Comparison of ENCODE assay signal across 8 cellular contexts in genomic region chr10:93352638-93353383, GRCh38.
DNase-seq lines count a peak whose midpoint lies in the region; ATAC-seq and TF ChIP-seq lines count a peak whose summit lies in the region.

No MANE protein-coding gene starts in this region.

- no peaks in the 10 kb centered on the region for H3K9me3 ChIP-seq in CD4-positive, alpha-beta T cell (ENCODE audit: control insufficient read depth, low read length)
- no peaks in the 10 kb centered on the region for H3K9me3 ChIP-seq in HCT116 (ENCODE audit: control insufficient read depth in 1 of 2, insufficient read depth in 1 of 2, low read depth in 1 of 2, low read length in 2 of 2)
- H3K9me3 ChIP-seq in SJSA1 (replicated peaks), result no peaks in the 10 kb centered on the region

- no peak overlapping the region for H3K4me2 ChIP-seq in HCT116 (ENCODE audit: low read length)

- RAD21 ChIA-PET in HCT116 (lab: Charles Lee; ENCODE audit: low non-redundant PET in 1 of 2, low total read pairs in 2 of 2, uncharacterized antibody in 2 of 2, unreplicated experiment in 2 of 2), result interaction anchor here in 1 of 2 experiments (0.6 to 0.8 kb wide), 2 partner anchors 126 to 130 kb away, joined by 3 read pairs; partner anchors contain the start of gene MYOF

- no peak for DNase-seq in CD4-positive, alpha-beta T cell
- DNase-seq in HCT116 (ENCODE audit: low read depth, low spot score) (no peak), SJSA1 (ENCODE audit: low read depth in 1 of 2, low spot score in 2 of 2) (peak in 1 of 2 experiments; percentile 61), fibroblast of peridontal ligament (ENCODE audit: extremely low read depth) (peak; percentile 71), retina (peak; percentile 57), posterior vena cava (ENCODE audit: low spot score) (no peak), substantia nigra (lab: John Stamatoyannopoulos, UW) (no peak)

- H3K36me3 ChIP-seq in HCT116 (ENCODE audit: control insufficient read depth in 1 of 2, insufficient read depth in 2 of 2, low read length in 2 of 2) (peaks cover 72 to 89% of the 10 kb centered on the region in 2 experiments), SJSA1 (peaks cover 100% of the 10 kb centered on the region)

- no peak overlapping the region for H3K4me3 Mint-ChIP-seq in CD4-positive, alpha-beta T cell

- H3K4me1 ChIP-seq in HCT116 (ENCODE audit: control insufficient read depth in 1 of 2, insufficient read depth in 2 of 2, low read length in 2 of 2) (no peaks in the 10 kb centered on the region), SJSA1 (replicated peaks) (peaks cover 4% of the 10 kb centered on the region)

- no peaks in the 10 kb centered on the region for H3K36me3 Mint-ChIP-seq in CD4-positive, alpha-beta T cell (ENCODE audit: low read depth)

- H3K4me3 ChIP-seq in HCT116 (replicated peaks in 1 of 2; ENCODE audit: low read depth in 1 of 2, low read length in 2 of 2), result no peak overlapping the region
- H3K4me3 ChIP-seq in SJSA1, result no peak overlapping the region

- BruUV-seq in HCT116 (replicated peaks; lab: Mats Ljungman, UMichigan), result no TSS peak

- no peaks in the 10 kb centered on the region for H3K9me2 ChIP-seq in HCT116 (ENCODE audit: insufficient read depth)

- ATAC-seq in CD4-positive, alpha-beta T cell (ENCODE audit: poor library complexity), result no peak
- ATAC-seq in HCT116, result peak; percentile 62
- ATAC-seq in HG03097 (IDR thresholded peaks at IDR 0.05; ENCODE audit: low FRiP score, unreplicated experiment), result no peak

- peaks cover 4% of the 10 kb centered on the region; the same call in 1 of the 2 replicates for H3K79me2 ChIP-seq in HCT116 (ENCODE audit: insufficient read depth, low read length)

- no peak overlapping the region for H3K9ac ChIP-seq in HCT116 (ENCODE audit: low read length)

- intact Hi-C loops in CD4-positive, alpha-beta T cell (cut with DNase I, micrococcal nuclease), result loop anchor here (1.0 to 5.0 kb wide), 7 partner anchors 237 to 510 kb away; no protein-coding TSS in a partner anchor
- intact Hi-C loops in HCT116 (cut with micrococcal nuclease), result loop anchor here (1.0 to 5.0 kb wide), 3 partner anchors 236 to 467 kb away; no protein-coding TSS in a partner anchor
- intact Hi-C loops in posterior vena cava (cut with DNase I), result no loop called here

- TF ChIP-seq RAD21 in HCT116 (IDR thresholded peaks at IDR 0.05; ENCODE audit: low read depth), result peak; percentile 56

- H3K27ac Mint-ChIP-seq in CD4-positive, alpha-beta T cell, result no peak overlapping the region

- CTCF ChIA-PET in CD4-positive, alpha-beta T cell (lab: Charles Lee), result interaction anchor here (0.5 to 1.3 kb wide), 4 partner anchors 38 to 467 kb away, joined by 3 to 5 read pairs (median 3); no protein-coding TSS in a partner anchor
- CTCF ChIA-PET in HCT116 (lab: Charles Lee), result interaction anchor here (1.4 to 2.7 kb wide), 4 partner anchors 15 to 467 kb away, joined by 3 to 13 read pairs (median 4); partner anchors contain the start of gene MYOF

- H2AFZ ChIP-seq in HCT116 (ENCODE audit: low read depth, low read length, poor library complexity, severe bottlenecking), result no peak overlapping the region

- TF ChIP-seq POLR2A in HCT116 (IDR thresholded peaks at IDR 0.05; ENCODE audit: borderline replicate concordance, extremely low read depth, insufficient read depth, insufficient read length), result no peak

- H4K20me1 ChIP-seq in HCT116 (ENCODE audit: insufficient read depth), result no peaks in the 10 kb centered on the region

- peaks cover 30% of the 10 kb centered on the region for H3K27me3 Mint-ChIP-seq in CD4-positive, alpha-beta T cell

- no peak overlapping the region for H3K27ac ChIP-seq in CD4-positive, alpha-beta T cell (ENCODE audit: low read depth, low read length)
- H3K27ac ChIP-seq in HCT116 (ENCODE audit: low read depth, low read length) (no peak overlapping the region; the same call in 1 of the 2 replicates), SJSA1 (peak overlapping the region; percentile 10; the same call in 1 of the 2 replicates), substantia nigra (ENCODE audit: low read depth, low read length, poor library complexity, severe bottlenecking) (no peak overlapping the region)

- H3K9me3 Mint-ChIP-seq in CD4-positive, alpha-beta T cell, result no peaks in the 10 kb centered on the region

- H3K4me1 Mint-ChIP-seq in CD4-positive, alpha-beta T cell (ENCODE audit: low read depth), result no peaks in the 10 kb centered on the region

- H3K27me3 ChIP-seq in CD4-positive, alpha-beta T cell (ENCODE audit: control insufficient read depth, insufficient read depth, low read length), result no peaks in the 10 kb centered on the region
- H3K27me3 ChIP-seq in HCT116 (ENCODE audit: insufficient read depth, low read length) (no peaks in the 10 kb centered on the region), SJSA1 (replicated peaks) (no peaks in the 10 kb centered on the region)

- TF ChIP-seq CTCF in CD4-positive, alpha-beta T cell (IDR thresholded peaks at IDR 0.05), result peak; percentile 85
- peak; percentile 44 to 84 (median 46); a peak in 5 of 6 replicates for TF ChIP-seq CTCF in HCT116 (IDR thresholded peaks at IDR 0.05 in 2 of 3, conservative IDR thresholded peaks at IDR 0.05 in 1 of 3; ENCODE audit: borderline replicate concordance in 1 of 3, insufficient read depth in 1 of 3, low read depth in 2 of 3, low read length in 2 of 3)

- POLR2A ChIA-PET in CD4-positive, alpha-beta T cell (lab: Charles Lee), result interaction anchor here (1.3 kb wide), 1 partner anchor 388 kb away, joined by 3 read pairs; no protein-coding TSS in a partner anchor
- POLR2A ChIA-PET in HCT116 (lab: Charles Lee), result no interaction called here

TF ChIP-seq in HCT116, 20 proteins besides CTCF, POLR2A, EP300 and RAD21:
- TF ChIP-seq ZNF274 (IDR thresholded peaks at IDR 0.05; ENCODE audit: low read depth, low read length), result no peak
- no peak for TF ChIP-seq JUND (IDR thresholded peaks at IDR 0.05)
- TF ChIP-seq FOSL1 (IDR thresholded peaks at IDR 0.05; ENCODE audit: low read depth), result no peak
- no peak for TF ChIP-seq CBX3 (IDR thresholded peaks at IDR 0.05; ENCODE audit: low read depth)
- no peak for TF ChIP-seq REST (IDR thresholded peaks at IDR 0.05; ENCODE audit: low read depth)
- no peak for TF ChIP-seq ELF1 (IDR thresholded peaks at IDR 0.05; ENCODE audit: borderline replicate concordance, low read depth)

Comparison
In these comparisons a context has a peak if more than half of its experiments do, and no peak if none do; other contexts are left out.
1. DNase-seq: peak in fibroblast of peridontal ligament (single experiment) and retina (single experiment); none in CD4-positive, alpha-beta T cell (0 of 10), HCT116 (single experiment), posterior vena cava (single experiment) and substantia nigra (0 of 49).
2. intact Hi-C loops: an anchor here in CD4-positive, alpha-beta T cell (1.0 to 5.0 kb wide) and HCT116 (1.0 to 5.0 kb wide); none called in posterior vena cava.